In genomic region chr9:88590558-88591146, GRCh38 we compare ENCODE assay signal across 15 cellular contexts. TPM values are rescaled to one million over a fixed set of nuclear protein-coding genes. Genes with fewer than 3 reads are reported as not detected.
DNase-seq lines count a peak whose midpoint lies in the region; ATAC-seq and TF ChIP-seq lines count a peak whose summit lies in the region.
"Had no signal": no experiment of that assay in that cellular context is flagged by ENCODE, and none has a peak within 500 bp of the region (broad histone marks: within the 10 kb centered on the region; RNA-seq: fewer than 3 reads in every experiment).

No MANE protein-coding gene starts in this region.

- H3K4me3 ChIP-seq in HCT116 (replicated peaks in 1 of 2; ENCODE audit: low read depth in 1 of 2, low read length in 2 of 2) (no peak overlapping the region), PC-3 (ENCODE audit: low read length) (no peak overlapping the region), iPS DF 6.9 (ENCODE audit: low read length) (no peak overlapping the region)
- H3K4me3 ChIP-seq: ascending aorta, lower lobe of right lung, MG63, skin epidermis, transverse colon had no signal

- POLR2A ChIA-PET in HCT116 (lab: Charles Lee): interaction anchor here (0.9 kb wide), 1 partner anchor 42 kb away, joined by 3 read pairs; no protein-coding TSS in a partner anchor
- POLR2A ChIA-PET in PC-3 (lab: Charles Lee; ENCODE audit: unreplicated experiment): no interaction called here

- ATAC-seq in HCT116: peak; percentile 75
- no peak for ATAC-seq in PC-3
- no peak for ATAC-seq in stimulated activated effector memory CD8-positive, alpha-beta T cell treated with anti-CD3 and anti-CD28 coated beads, Interleukin-12 subunit alpha, Interleukin-12 subunit beta, amount 100 ng/mL, for 72 hours
- ATAC-seq in GM19397 (IDR thresholded peaks at IDR 0.05; ENCODE audit: unreplicated experiment): no peak

- TF ChIP-seq CTCF in HCT116 (IDR thresholded peaks at IDR 0.05 in 2 of 3, conservative IDR thresholded peaks at IDR 0.05 in 1 of 3; ENCODE audit: borderline replicate concordance in 1 of 3, insufficient read depth in 1 of 3, low read depth in 2 of 3, low read length in 2 of 3) (peak; percentile 48 to 54 (median 49); a peak in 5 of 6 replicates), PC-3 (conservative IDR thresholded peaks at IDR 0.05; ENCODE audit: low read depth, low read length) (0 out of 2 replicates have a peak, but pooled peaks have one; percentile 28)

- RAD21 ChIA-PET in HCT116 (lab: Charles Lee; ENCODE audit: low non-redundant PET in 1 of 2, low total read pairs in 2 of 2, uncharacterized antibody in 2 of 2, unreplicated experiment in 2 of 2): interaction anchor here in 1 of 2 experiments (1.0 kb wide), 1 partner anchor 484 kb away, joined by 3 read pairs; no protein-coding TSS in a partner anchor

- no peaks in the 10 kb centered on the region; the same call in 1 of the 2 replicates for H3K27me3 ChIP-seq in HCT116 (ENCODE audit: insufficient read depth, low read length)
- H3K27me3 ChIP-seq in PC-3 (ENCODE audit: low read length): no peaks in the 10 kb centered on the region
- no peaks in the 10 kb centered on the region for H3K27me3 ChIP-seq in iPS DF 6.9 (ENCODE audit: control insufficient read depth, insufficient read depth, low read length)
- H3K27me3 ChIP-seq: ascending aorta, MG63, transverse colon had no signal

- peak; percentile 50 for TF ChIP-seq RAD21 in HCT116 (IDR thresholded peaks at IDR 0.05; ENCODE audit: low read depth)

- no peak overlapping the region for H3K4me3 Mint-ChIP-seq in stimulated activated effector memory CD8-positive, alpha-beta T cell treated with anti-CD3 and anti-CD28 coated beads, Interleukin-12 subunit alpha, Interleukin-12 subunit beta, amount 100 ng/mL, for 72 hours

- H3K9me2 ChIP-seq in HCT116 (ENCODE audit: insufficient read depth) (no peaks in the 10 kb centered on the region), PC-3 (replicated peaks; ENCODE audit: low read length) (no peaks in the 10 kb centered on the region)

- peaks cover 3 to 12% of the 10 kb centered on the region in 2 experiments; a peak in 2 of 4 replicates for H3K4me1 ChIP-seq in HCT116 (ENCODE audit: control insufficient read depth in 1 of 2, insufficient read depth in 2 of 2, low read length in 2 of 2)
- no peaks in the 10 kb centered on the region for H3K4me1 ChIP-seq in PC-3 (ENCODE audit: insufficient read depth, low read length)
- peaks cover 2% of the 10 kb centered on the region; the same call in 1 of the 2 replicates for H3K4me1 ChIP-seq in iPS DF 6.9 (ENCODE audit: control insufficient read depth, insufficient read depth, low read length)
- H3K4me1 ChIP-seq: ascending aorta, lower lobe of right lung had no signal

- H3K36me3 ChIP-seq in HCT116 (ENCODE audit: control insufficient read depth in 1 of 2, insufficient read depth in 2 of 2, low read length in 2 of 2) (no peaks in the 10 kb centered on the region), PC-3 (ENCODE audit: low read depth, low read length) (no peaks in the 10 kb centered on the region; the same call in 1 of the 2 replicates), iPS DF 6.9 (ENCODE audit: control insufficient read depth, insufficient read depth, low read length) (no peaks in the 10 kb centered on the region)
- H3K36me3 ChIP-seq: ascending aorta, lower lobe of right lung, MG63, transverse colon had no signal

- intact Hi-C loops in HCT116 (cut with micrococcal nuclease): loop anchor here (5.0 kb wide), 2 partner anchors 638 to 687 kb away; no protein-coding TSS in a partner anchor
- intact Hi-C loops in PC-3 (cut with micrococcal nuclease): loop anchor here (5.0 to 10.0 kb wide), 3 partner anchors 74 to 687 kb away; no protein-coding TSS in a partner anchor

- H3K4me1 Mint-ChIP-seq in stimulated activated effector memory CD8-positive, alpha-beta T cell treated with anti-CD3 and anti-CD28 coated beads, Interleukin-12 subunit alpha, Interleukin-12 subunit beta, amount 100 ng/mL, for 72 hours: peaks cover 8% of the 10 kb centered on the region

- H3K9ac ChIP-seq in HCT116 (ENCODE audit: low read length) (no peak overlapping the region), PC-3 (ENCODE audit: low read length) (no peak overlapping the region)

- no peaks in the 10 kb centered on the region for H3K79me2 ChIP-seq in HCT116 (ENCODE audit: insufficient read depth, low read length)
- no peaks in the 10 kb centered on the region for H3K79me2 ChIP-seq in PC-3 (ENCODE audit: low read length)

- no peak overlapping the region for H3K27ac Mint-ChIP-seq in stimulated activated effector memory CD8-positive, alpha-beta T cell treated with anti-CD3 and anti-CD28 coated beads, Interleukin-12 subunit alpha, Interleukin-12 subunit beta, amount 100 ng/mL, for 72 hours

- no peaks in the 10 kb centered on the region for H3F3A ChIP-seq in PC-3 (ENCODE audit: low read length, unreplicated experiment)

- BruUV-seq in HCT116 (replicated peaks; lab: Mats Ljungman, UMichigan): no TSS peak
- BruUV-seq in PC-3 (replicated peaks; lab: Mats Ljungman, UMichigan): no TSS peak

- H3K9me3 ChIP-seq in HCT116 (ENCODE audit: control insufficient read depth in 1 of 2, insufficient read depth in 1 of 2, low read depth in 1 of 2, low read length in 2 of 2): no peaks in the 10 kb centered on the region
- H3K9me3 ChIP-seq in PC-3 (ENCODE audit: low read length): no peaks in the 10 kb centered on the region
- no peaks in the 10 kb centered on the region for H3K9me3 ChIP-seq in iPS DF 6.9 (ENCODE audit: control insufficient read depth, insufficient read depth, low read length)
- H3K9me3 ChIP-seq: ascending aorta, lower lobe of right lung, transverse colon had no signal

- H3K27ac ChIP-seq in HCT116 (ENCODE audit: low read depth, low read length): no peak overlapping the region
- H3K27ac ChIP-seq in PC-3 (ENCODE audit: low read length): no peak overlapping the region
- no peak overlapping the region for H3K27ac ChIP-seq in iPS DF 6.9 (ENCODE audit: low read length)
- H3K27ac ChIP-seq: ascending aorta, lower lobe of right lung, skin epidermis, transverse colon had no signal

- H3K4me2 ChIP-seq in HCT116 (ENCODE audit: low read length) (no peak overlapping the region), PC-3 (ENCODE audit: low read length) (no peak overlapping the region)

- no peaks in the 10 kb centered on the region for H3K36me3 Mint-ChIP-seq in stimulated activated effector memory CD8-positive, alpha-beta T cell treated with anti-CD3 and anti-CD28 coated beads, Interleukin-12 subunit alpha, Interleukin-12 subunit beta, amount 100 ng/mL, for 72 hours

- no peak for TF ChIP-seq POLR2A in HCT116 (IDR thresholded peaks at IDR 0.05; ENCODE audit: borderline replicate concordance, extremely low read depth, insufficient read depth, insufficient read length)

- no peaks in the 10 kb centered on the region for H4K20me1 ChIP-seq in HCT116 (ENCODE audit: insufficient read depth)
- H4K20me1 ChIP-seq in PC-3 (ENCODE audit: low read length): no peaks in the 10 kb centered on the region

- DNase-seq in ELR (ENCODE audit: low read depth) (peak; percentile 19), HCT116 (ENCODE audit: low read depth, low spot score) (no peak), PC-3 (no peak), iPS DF 6.9 (ENCODE audit: low read depth, low spot score) (peak; percentile 52), NCI-H2196 treated with DMSO at 0.1 percent for 48 hours (lab: John Stamatoyannopoulos, UW; ENCODE audit: unreplicated experiment) (no peak)
- DNase-seq in stimulated activated effector memory CD8-positive, alpha-beta T cell treated with anti-CD3 and anti-CD28 coated beads, Interleukin-12 subunit alpha, Interleukin-12 subunit beta, amount 100 ng/mL, for 72 hours (ENCODE audit: low spot score in 2 of 2): no peak
- DNase-seq: effector memory CD4-positive, alpha-beta T cell; lower lobe of right lung; MG63; NCI-H2227 treated with DMSO at 0.1 percent for 48 hours; SHP77 treated with DMSO at 0.1 percent for 48 hours; transverse colon had no signal

- no peaks in the 10 kb centered on the region for H3K9me3 Mint-ChIP-seq in stimulated activated effector memory CD8-positive, alpha-beta T cell treated with anti-CD3 and anti-CD28 coated beads, Interleukin-12 subunit alpha, Interleukin-12 subunit beta, amount 100 ng/mL, for 72 hours

- CTCF ChIA-PET in HCT116 (lab: Charles Lee): interaction anchor here (1.0 to 1.2 kb wide), 3 partner anchors 56 to 641 kb away, joined by 3 to 9 read pairs (median 4); partner anchors contain the start of gene NXNL2
- CTCF ChIA-PET in PC-3 (lab: Charles Lee): no interaction called here

- no peak overlapping the region for H2AFZ ChIP-seq in HCT116 (ENCODE audit: low read depth, low read length, poor library complexity, severe bottlenecking)
- no peak overlapping the region for H2AFZ ChIP-seq in PC-3 (ENCODE audit: low read length)

- WGBS in iPS DF 6.9 (ENCODE audit: insufficient coverage, insufficient read length): no CpG with 5 or more reads among the region's 14 CpGs

TF ChIP-seq in HCT116, 20 proteins besides CTCF, POLR2A, EP300 and RAD21:
- TF ChIP-seq CEBPB (IDR thresholded peaks at IDR 0.05; ENCODE audit: low read depth) (peak; percentile 87), JUND (IDR thresholded peaks at IDR 0.05) (no peak), CBX3 (IDR thresholded peaks at IDR 0.05; ENCODE audit: low read depth) (no peak), ATF3 (IDR thresholded peaks at IDR 0.05) (no peak), ZBTB33 (IDR thresholded peaks at IDR 0.05; ENCODE audit: extremely low read depth, insufficient replicate concordance, low read length) (no peak)
TF ChIP-seq in HCT116: peak in this region for 1.

RNA-seq across cellular contexts. Expression of gene NXNL2, which starts 55.7 kb away (rescaled TPM):
- total RNA-seq in HCT116 (2021; ENCODE audit: unreplicated experiment): 0.86 TPM
- polyA plus RNA-seq in HCT116 (2012): 0.77 and 1.0 TPM in 2 replicates
- total RNA-seq in PC-3 (2014; rRNA removed): 0.66 TPM in 1 of 2 replicates, not detected in the other
- total RNA-seq: ascending aorta, transverse colon had no signal

Comparison
In these comparisons a context has a peak if more than half of its experiments do, and no peak if none do; other contexts are left out.
1. DNase-seq: peak in ELR (single experiment) and iPS DF 6.9 (single experiment); none in HCT116 (single experiment), PC-3 (single experiment), stimulated activated effector memory CD8-positive, alpha-beta T cell treated with anti-CD3 and anti-CD28 coated beads, Interleukin-12 subunit alpha, Interleukin-12 subunit beta, amount 100 ng/mL, for 72 hours (0 of 2) and NCI-H2196 treated with DMSO at 0.1 percent for 48 hours (single experiment).